Comparison of ENCODE assay signal across 3 cellular contexts in the genomic region with DNA sequence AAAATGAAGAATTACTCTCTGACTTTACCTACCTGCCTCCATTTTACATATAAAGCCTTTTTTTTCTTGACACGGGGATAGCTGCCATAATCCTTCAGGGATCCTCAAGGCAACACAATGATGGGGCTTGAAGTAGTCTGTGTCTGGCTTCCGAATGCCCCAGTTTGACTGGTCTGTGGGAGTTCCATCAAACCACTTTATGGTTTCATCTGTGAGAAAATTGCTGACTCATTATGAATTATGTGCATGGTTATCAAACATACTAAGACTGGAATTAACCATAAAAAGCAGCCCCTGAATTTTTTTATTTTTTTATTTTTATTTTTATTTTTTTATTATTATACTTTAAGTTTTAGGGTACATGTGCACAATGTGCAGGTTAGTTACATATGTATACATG.
A peak's percentile ranks its signal among the peaks of the same experiment; 100 is the strongest.
TF ChIP-seq lines count a peak whose summit lies in the region.

No MANE protein-coding gene starts in this region.

TF ChIP-seq in HepG2, 621 proteins besides CTCF, POLR2A, EP300 and RAD21:
- TF ChIP-seq, protein P1, sequence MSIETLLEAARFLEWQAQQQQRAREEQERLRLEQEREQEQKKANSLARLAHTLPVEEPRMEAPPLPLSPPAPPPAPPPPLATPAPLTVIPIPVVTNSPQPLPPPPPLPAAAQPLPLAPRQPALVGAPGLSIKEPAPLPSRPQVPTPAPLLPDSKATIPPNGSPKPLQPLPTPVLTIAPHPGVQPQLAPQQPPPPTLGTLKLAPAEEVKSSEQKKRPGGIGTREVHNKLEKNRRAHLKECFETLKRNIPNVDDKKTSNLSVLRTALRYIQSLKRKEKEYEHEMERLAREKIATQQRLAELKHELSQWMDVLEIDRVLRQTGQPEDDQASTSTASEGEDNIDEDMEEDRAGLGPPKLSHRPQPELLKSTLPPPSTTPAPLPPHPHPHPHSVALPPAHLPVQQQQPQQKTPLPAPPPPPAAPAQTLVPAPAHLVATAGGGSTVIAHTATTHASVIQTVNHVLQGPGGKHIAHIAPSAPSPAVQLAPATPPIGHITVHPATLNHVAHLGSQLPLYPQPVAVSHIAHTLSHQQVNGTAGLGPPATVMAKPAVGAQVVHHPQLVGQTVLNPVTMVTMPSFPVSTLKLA (IDR thresholded peaks at IDR 0.05), result no peak
- no peak for TF ChIP-seq FOXC1 (CRISPR knock-in tag; IDR thresholded peaks at IDR 0.05; ENCODE audit: borderline replicate concordance)
- TF ChIP-seq NFE2L2 (IDR thresholded peaks at IDR 0.05; ENCODE audit: low read length), result peak; percentile 81
- TF ChIP-seq MAFF (IDR thresholded peaks at IDR 0.05; ENCODE audit: low read depth, low read length), result peak; percentile 89
- no peak for TF ChIP-seq MEIS1 (CRISPR knock-in tag; IDR thresholded peaks at IDR 0.05; ENCODE audit: borderline replicate concordance)
- TF ChIP-seq SMAD1 (CRISPR knock-in tag; IDR thresholded peaks at IDR 0.05; ENCODE audit: borderline replicate concordance, low read depth), result no peak
- peak; percentile 93 to 95 for TF ChIP-seq MAFK (conservative IDR thresholded peaks at IDR 0.05 in 1 of 2, IDR thresholded peaks at IDR 0.05 in 1 of 2; ENCODE audit: low read length in 2 of 2)
- TF ChIP-seq NFRKB (IDR thresholded peaks at IDR 0.05), result no peak
- no peak for TF ChIP-seq ZBTB21 (CRISPR knock-in tag; IDR thresholded peaks at IDR 0.05)
- TF ChIP-seq, protein P2, sequence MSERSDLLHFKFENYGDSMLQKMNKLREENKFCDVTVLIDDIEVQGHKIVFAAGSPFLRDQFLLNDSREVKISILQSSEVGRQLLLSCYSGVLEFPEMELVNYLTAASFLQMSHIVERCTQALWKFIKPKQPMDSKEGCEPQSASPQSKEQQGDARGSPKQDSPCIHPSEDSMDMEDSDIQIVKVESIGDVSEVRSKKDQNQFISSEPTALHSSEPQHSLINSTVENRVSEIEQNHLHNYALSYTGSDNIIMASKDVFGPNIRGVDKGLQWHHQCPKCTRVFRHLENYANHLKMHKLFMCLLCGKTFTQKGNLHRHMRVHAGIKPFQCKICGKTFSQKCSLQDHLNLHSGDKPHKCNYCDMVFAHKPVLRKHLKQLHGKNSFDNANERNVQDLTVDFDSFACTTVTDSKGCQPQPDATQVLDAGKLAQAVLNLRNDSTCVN (CRISPR knock-in tag; IDR thresholded peaks at IDR 0.05; ENCODE audit: borderline replicate concordance), result no peak
- no peak for TF ChIP-seq ZNF598 (CRISPR knock-in tag; IDR thresholded peaks at IDR 0.05; ENCODE audit: borderline replicate concordance)
- no peak for TF ChIP-seq SP4 (CRISPR knock-in tag; IDR thresholded peaks at IDR 0.05)

TF ChIP-seq in WTC11, 78 proteins besides CTCF, POLR2A, EP300 and RAD21:
- TF ChIP-seq, protein P3, sequence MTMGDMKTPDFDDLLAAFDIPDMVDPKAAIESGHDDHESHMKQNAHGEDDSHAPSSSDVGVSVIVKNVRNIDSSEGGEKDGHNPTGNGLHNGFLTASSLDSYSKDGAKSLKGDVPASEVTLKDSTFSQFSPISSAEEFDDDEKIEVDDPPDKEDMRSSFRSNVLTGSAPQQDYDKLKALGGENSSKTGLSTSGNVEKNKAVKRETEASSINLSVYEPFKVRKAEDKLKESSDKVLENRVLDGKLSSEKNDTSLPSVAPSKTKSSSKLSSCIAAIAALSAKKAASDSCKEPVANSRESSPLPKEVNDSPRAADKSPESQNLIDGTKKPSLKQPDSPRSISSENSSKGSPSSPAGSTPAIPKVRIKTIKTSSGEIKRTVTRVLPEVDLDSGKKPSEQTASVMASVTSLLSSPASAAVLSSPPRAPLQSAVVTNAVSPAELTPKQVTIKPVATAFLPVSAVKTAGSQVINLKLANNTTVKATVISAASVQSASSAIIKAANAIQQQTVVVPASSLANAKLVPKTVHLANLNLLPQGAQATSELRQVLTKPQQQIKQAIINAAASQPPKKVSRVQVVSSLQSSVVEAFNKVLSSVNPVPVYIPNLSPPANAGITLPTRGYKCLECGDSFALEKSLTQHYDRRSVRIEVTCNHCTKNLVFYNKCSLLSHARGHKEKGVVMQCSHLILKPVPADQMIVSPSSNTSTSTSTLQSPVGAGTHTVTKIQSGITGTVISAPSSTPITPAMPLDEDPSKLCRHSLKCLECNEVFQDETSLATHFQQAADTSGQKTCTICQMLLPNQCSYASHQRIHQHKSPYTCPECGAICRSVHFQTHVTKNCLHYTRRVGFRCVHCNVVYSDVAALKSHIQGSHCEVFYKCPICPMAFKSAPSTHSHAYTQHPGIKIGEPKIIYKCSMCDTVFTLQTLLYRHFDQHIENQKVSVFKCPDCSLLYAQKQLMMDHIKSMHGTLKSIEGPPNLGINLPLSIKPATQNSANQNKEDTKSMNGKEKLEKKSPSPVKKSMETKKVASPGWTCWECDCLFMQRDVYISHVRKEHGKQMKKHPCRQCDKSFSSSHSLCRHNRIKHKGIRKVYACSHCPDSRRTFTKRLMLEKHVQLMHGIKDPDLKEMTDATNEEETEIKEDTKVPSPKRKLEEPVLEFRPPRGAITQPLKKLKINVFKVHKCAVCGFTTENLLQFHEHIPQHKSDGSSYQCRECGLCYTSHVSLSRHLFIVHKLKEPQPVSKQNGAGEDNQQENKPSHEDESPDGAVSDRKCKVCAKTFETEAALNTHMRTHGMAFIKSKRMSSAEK (CRISPR knock-in tag; IDR thresholded peaks at IDR 0.05; ENCODE audit: borderline replicate concordance), result no peak
- TF ChIP-seq HMGA2 (CRISPR knock-in tag; IDR thresholded peaks at IDR 0.05), result peak; percentile 10; the same call in 1 of the 2 replicates

TF ChIP-seq in H1, 55 proteins besides CTCF, POLR2A, EP300 and RAD21:
- TF ChIP-seq TCF12 (IDR thresholded peaks at IDR 0.05; ENCODE audit: low read depth, low read length), result no peak
- TF ChIP-seq GTF2F1 (IDR thresholded peaks at IDR 0.05; ENCODE audit: borderline replicate concordance, low read depth, low read length), result no peak
- no peak for TF ChIP-seq JUN (IDR thresholded peaks at IDR 0.05; ENCODE audit: low read depth, low read length)
- TF ChIP-seq MAFK (IDR thresholded peaks at IDR 0.05; ENCODE audit: low read depth, low read length), result peak; percentile 10; the same call in 1 of the 2 replicates
